1 cellular context compared by ENCODE assay signal in the genomic region with DNA sequence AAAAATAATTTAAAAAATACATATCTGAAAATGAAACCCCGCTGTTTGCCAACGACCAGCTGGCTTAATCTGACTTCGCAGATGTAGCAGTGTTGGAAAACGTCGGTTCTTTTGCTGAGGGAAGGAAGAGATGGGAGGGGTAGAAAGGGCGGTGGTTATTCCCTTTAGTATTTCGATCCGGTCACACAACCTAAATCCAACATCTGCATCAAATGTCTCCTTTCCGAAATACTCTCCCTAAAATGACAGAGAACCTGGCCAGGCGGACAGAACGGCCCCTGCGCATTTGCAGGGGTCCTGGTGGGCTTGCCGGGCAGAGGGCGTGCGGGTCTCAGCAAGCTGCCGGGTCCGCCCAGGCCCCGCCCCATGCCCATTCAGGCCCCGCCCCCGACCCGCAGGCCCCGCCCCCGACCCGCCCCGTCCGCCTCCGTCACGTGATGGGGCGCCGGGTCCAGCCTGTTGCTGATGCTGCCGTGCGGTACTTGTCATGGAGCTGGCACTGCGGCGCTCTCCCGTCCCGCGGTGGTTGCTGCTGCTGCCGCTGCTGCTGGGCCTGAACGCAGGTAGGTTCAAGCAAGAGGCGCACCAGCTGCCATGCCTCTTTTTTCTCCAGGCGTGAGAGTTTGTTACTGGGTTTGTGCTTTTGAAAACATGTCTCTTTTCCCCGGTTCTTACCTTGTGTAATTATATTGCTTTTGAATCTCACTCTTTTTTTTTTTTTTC.
TF ChIP-seq lines count a peak whose summit lies in the region.

A gene with protein sequence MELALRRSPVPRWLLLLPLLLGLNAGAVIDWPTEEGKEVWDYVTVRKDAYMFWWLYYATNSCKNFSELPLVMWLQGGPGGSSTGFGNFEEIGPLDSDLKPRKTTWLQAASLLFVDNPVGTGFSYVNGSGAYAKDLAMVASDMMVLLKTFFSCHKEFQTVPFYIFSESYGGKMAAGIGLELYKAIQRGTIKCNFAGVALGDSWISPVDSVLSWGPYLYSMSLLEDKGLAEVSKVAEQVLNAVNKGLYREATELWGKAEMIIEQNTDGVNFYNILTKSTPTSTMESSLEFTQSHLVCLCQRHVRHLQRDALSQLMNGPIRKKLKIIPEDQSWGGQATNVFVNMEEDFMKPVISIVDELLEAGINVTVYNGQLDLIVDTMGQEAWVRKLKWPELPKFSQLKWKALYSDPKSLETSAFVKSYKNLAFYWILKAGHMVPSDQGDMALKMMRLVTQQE (plus strand): TSS at position 459 of the 723 bp plus-strand sequence. CDS start 29 bp downstream, at position 488.

TF ChIP-seq in HepG2, 621 proteins besides CTCF, POLR2A, EP300 and RAD21 (continued from another document and continues in another):
- TF ChIP-seq, protein P1, sequence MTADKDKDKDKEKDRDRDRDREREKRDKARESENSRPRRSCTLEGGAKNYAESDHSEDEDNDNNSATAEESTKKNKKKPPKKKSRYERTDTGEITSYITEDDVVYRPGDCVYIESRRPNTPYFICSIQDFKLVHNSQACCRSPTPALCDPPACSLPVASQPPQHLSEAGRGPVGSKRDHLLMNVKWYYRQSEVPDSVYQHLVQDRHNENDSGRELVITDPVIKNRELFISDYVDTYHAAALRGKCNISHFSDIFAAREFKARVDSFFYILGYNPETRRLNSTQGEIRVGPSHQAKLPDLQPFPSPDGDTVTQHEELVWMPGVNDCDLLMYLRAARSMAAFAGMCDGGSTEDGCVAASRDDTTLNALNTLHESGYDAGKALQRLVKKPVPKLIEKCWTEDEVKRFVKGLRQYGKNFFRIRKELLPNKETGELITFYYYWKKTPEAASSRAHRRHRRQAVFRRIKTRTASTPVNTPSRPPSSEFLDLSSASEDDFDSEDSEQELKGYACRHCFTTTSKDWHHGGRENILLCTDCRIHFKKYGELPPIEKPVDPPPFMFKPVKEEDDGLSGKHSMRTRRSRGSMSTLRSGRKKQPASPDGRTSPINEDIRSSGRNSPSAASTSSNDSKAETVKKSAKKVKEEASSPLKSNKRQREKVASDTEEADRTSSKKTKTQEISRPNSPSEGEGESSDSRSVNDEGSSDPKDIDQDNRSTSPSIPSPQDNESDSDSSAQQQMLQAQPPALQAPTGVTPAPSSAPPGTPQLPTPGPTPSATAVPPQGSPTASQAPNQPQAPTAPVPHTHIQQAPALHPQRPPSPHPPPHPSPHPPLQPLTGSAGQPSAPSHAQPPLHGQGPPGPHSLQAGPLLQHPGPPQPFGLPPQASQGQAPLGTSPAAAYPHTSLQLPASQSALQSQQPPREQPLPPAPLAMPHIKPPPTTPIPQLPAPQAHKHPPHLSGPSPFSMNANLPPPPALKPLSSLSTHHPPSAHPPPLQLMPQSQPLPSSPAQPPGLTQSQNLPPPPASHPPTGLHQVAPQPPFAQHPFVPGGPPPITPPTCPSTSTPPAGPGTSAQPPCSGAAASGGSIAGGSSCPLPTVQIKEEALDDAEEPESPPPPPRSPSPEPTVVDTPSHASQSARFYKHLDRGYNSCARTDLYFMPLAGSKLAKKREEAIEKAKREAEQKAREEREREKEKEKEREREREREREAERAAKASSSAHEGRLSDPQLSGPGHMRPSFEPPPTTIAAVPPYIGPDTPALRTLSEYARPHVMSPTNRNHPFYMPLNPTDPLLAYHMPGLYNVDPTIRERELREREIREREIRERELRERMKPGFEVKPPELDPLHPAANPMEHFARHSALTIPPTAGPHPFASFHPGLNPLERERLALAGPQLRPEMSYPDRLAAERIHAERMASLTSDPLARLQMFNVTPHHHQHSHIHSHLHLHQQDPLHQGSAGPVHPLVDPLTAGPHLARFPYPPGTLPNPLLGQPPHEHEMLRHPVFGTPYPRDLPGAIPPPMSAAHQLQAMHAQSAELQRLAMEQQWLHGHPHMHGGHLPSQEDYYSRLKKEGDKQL (CRISPR knock-in tag; IDR thresholded peaks at IDR 0.05; ENCODE audit: low read depth), result no peak
- TF ChIP-seq, protein P2, sequence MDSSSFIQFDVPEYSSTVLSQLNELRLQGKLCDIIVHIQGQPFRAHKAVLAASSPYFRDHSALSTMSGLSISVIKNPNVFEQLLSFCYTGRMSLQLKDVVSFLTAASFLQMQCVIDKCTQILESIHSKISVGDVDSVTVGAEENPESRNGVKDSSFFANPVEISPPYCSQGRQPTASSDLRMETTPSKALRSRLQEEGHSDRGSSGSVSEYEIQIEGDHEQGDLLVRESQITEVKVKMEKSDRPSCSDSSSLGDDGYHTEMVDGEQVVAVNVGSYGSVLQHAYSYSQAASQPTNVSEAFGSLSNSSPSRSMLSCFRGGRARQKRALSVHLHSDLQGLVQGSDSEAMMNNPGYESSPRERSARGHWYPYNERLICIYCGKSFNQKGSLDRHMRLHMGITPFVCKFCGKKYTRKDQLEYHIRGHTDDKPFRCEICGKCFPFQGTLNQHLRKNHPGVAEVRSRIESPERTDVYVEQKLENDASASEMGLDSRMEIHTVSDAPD (CRISPR knock-in tag; IDR thresholded peaks at IDR 0.05), result no peak
- TF ChIP-seq SALL1 (CRISPR knock-in tag; IDR thresholded peaks at IDR 0.05) (peak; percentile 39; the same call in 1 of the 2 replicates), ZNF547 (CRISPR knock-in tag; IDR thresholded peaks at IDR 0.05) (no peak), MTA1 (CRISPR knock-in tag; IDR thresholded peaks at IDR 0.05; ENCODE audit: borderline replicate concordance) (peak; percentile 52; the same call in 1 of the 2 replicates), ZNF382 (CRISPR knock-in tag; IDR thresholded peaks at IDR 0.05; ENCODE audit: borderline replicate concordance) (no peak), HMGA1 (CRISPR knock-in tag; conservative IDR thresholded peaks at IDR 0.05) (no peak), PHF8 (CRISPR knock-in tag; IDR thresholded peaks at IDR 0.05) (peak; percentile 75), ZNF3 (CRISPR knock-in tag; IDR thresholded peaks at IDR 0.05) (no peak), REPIN1 (CRISPR knock-in tag; IDR thresholded peaks at IDR 0.05; ENCODE audit: borderline replicate concordance, low read depth) (no peak), HNRNPL (IDR thresholded peaks at IDR 0.05; ENCODE audit: low read depth, low read length) (no peak), ZNF768 (CRISPR knock-in tag; IDR thresholded peaks at IDR 0.05) (peak; percentile 58; the same call in 1 of the 2 replicates), TARDBP (CRISPR knock-in tag; IDR thresholded peaks at IDR 0.05) (no peak), ZNF605 (CRISPR knock-in tag; IDR thresholded peaks at IDR 0.05) (no peak), FOXC1 (CRISPR knock-in tag; IDR thresholded peaks at IDR 0.05; ENCODE audit: borderline replicate concordance) (peak; percentile 74; the same call in 1 of the 2 replicates), U2AF2 (IDR thresholded peaks at IDR 0.05; ENCODE audit: low read depth, low read length) (no peak), FIP1L1 (IDR thresholded peaks at IDR 0.05; ENCODE audit: borderline replicate concordance, insufficient read depth, low read depth, low read length) (no peak), MLLT10 (CRISPR knock-in tag; IDR thresholded peaks at IDR 0.05) (no peak), SKI (IDR thresholded peaks at IDR 0.05; ENCODE audit: partially characterized antibody) (no peak), XRCC5 (optimal IDR thresholded peaks at IDR 0.05; ENCODE audit: low read length) (no peak), CHD4 (IDR thresholded peaks at IDR 0.05; ENCODE audit: borderline replicate concordance, low read length) (no peak), KDM1A (CRISPR knock-in tag; IDR thresholded peaks at IDR 0.05) (no peak), HMG20A (CRISPR knock-in tag; IDR thresholded peaks at IDR 0.05; ENCODE audit: borderline replicate concordance) (no peak), ZFP90 (CRISPR knock-in tag; IDR thresholded peaks at IDR 0.05; ENCODE audit: borderline replicate concordance) (no peak), ZNF558 (CRISPR knock-in tag; IDR thresholded peaks at IDR 0.05; ENCODE audit: borderline replicate concordance) (no peak), CEBPG (CRISPR knock-in tag; IDR thresholded peaks at IDR 0.05) (no peak), ZNF317 (CRISPR knock-in tag; IDR thresholded peaks at IDR 0.05) (no peak), ZNF720 (CRISPR knock-in tag; IDR thresholded peaks at IDR 0.05) (no peak), KLF11 (CRISPR knock-in tag; IDR thresholded peaks at IDR 0.05) (no peak), ZNF766 (CRISPR knock-in tag; IDR thresholded peaks at IDR 0.05; ENCODE audit: borderline replicate concordance) (no peak), ZNF33A (CRISPR knock-in tag; IDR thresholded peaks at IDR 0.05; ENCODE audit: borderline replicate concordance) (no peak), SP2 (CRISPR knock-in tag; IDR thresholded peaks at IDR 0.05) (no peak)
- TF ChIP-seq, protein P3, sequence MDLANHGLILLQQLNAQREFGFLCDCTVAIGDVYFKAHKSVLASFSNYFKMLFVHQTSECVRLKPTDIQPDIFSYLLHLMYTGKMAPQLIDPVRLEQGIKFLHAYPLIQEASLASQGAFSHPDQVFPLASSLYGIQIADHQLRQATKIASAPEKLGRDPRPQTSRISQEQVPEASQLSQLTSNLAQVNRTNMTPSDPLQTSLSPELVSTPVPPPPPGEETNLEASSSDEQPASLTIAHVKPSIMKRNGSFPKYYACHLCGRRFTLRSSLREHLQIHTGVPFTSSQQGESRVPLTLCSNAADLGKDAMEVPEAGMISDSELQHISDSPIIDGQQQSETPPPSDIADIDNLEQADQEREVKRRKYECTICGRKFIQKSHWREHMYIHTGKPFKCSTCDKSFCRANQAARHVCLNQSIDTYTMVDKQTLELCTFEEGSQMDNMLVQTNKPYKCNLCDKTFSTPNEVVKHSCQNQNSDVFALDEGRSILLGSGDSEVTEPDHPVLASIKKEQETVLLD (CRISPR knock-in tag; IDR thresholded peaks at IDR 0.05; ENCODE audit: low read depth), result no peak
- TF ChIP-seq, protein P4, sequence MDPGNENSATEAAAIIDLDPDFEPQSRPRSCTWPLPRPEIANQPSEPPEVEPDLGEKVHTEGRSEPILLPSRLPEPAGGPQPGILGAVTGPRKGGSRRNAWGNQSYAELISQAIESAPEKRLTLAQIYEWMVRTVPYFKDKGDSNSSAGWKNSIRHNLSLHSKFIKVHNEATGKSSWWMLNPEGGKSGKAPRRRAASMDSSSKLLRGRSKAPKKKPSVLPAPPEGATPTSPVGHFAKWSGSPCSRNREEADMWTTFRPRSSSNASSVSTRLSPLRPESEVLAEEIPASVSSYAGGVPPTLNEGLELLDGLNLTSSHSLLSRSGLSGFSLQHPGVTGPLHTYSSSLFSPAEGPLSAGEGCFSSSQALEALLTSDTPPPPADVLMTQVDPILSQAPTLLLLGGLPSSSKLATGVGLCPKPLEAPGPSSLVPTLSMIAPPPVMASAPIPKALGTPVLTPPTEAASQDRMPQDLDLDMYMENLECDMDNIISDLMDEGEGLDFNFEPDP (CRISPR knock-in tag; conservative IDR thresholded peaks at IDR 0.05), result no peak
- TF ChIP-seq, protein P5, sequence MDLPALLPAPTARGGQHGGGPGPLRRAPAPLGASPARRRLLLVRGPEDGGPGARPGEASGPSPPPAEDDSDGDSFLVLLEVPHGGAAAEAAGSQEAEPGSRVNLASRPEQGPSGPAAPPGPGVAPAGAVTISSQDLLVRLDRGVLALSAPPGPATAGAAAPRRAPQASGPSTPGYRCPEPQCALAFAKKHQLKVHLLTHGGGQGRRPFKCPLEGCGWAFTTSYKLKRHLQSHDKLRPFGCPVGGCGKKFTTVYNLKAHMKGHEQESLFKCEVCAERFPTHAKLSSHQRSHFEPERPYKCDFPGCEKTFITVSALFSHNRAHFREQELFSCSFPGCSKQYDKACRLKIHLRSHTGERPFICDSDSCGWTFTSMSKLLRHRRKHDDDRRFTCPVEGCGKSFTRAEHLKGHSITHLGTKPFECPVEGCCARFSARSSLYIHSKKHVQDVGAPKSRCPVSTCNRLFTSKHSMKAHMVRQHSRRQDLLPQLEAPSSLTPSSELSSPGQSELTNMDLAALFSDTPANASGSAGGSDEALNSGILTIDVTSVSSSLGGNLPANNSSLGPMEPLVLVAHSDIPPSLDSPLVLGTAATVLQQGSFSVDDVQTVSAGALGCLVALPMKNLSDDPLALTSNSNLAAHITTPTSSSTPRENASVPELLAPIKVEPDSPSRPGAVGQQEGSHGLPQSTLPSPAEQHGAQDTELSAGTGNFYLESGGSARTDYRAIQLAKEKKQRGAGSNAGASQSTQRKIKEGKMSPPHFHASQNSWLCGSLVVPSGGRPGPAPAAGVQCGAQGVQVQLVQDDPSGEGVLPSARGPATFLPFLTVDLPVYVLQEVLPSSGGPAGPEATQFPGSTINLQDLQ (CRISPR knock-in tag; IDR thresholded peaks at IDR 0.05), result no peak
- TF ChIP-seq, protein P6, sequence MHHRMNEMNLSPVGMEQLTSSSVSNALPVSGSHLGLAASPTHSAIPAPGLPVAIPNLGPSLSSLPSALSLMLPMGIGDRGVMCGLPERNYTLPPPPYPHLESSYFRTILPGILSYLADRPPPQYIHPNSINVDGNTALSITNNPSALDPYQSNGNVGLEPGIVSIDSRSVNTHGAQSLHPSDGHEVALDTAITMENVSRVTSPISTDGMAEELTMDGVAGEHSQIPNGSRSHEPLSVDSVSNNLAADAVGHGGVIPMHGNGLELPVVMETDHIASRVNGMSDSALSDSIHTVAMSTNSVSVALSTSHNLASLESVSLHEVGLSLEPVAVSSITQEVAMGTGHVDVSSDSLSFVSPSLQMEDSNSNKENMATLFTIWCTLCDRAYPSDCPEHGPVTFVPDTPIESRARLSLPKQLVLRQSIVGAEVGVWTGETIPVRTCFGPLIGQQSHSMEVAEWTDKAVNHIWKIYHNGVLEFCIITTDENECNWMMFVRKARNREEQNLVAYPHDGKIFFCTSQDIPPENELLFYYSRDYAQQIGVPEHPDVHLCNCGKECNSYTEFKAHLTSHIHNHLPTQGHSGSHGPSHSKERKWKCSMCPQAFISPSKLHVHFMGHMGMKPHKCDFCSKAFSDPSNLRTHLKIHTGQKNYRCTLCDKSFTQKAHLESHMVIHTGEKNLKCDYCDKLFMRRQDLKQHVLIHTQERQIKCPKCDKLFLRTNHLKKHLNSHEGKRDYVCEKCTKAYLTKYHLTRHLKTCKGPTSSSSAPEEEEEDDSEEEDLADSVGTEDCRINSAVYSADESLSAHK (CRISPR knock-in tag; IDR thresholded peaks at IDR 0.05; ENCODE audit: borderline replicate concordance), result no peak
- TF ChIP-seq, protein P7, sequence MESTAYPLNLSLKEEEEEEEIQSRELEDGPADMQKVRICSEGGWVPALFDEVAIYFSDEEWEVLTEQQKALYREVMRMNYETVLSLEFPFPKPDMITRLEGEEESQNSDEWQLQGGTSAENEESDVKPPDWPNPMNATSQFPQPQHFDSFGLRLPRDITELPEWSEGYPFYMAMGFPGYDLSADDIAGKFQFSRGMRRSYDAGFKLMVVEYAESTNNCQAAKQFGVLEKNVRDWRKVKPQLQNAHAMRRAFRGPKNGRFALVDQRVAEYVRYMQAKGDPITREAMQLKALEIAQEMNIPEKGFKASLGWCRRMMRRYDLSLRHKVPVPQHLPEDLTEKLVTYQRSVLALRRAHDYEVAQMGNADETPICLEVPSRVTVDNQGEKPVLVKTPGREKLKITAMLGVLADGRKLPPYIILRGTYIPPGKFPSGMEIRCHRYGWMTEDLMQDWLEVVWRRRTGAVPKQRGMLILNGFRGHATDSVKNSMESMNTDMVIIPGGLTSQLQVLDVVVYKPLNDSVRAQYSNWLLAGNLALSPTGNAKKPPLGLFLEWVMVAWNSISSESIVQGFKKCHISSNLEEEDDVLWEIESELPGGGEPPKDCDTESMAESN (CRISPR knock-in tag; conservative IDR thresholded peaks at IDR 0.05), result no peak
- TF ChIP-seq, protein P8, sequence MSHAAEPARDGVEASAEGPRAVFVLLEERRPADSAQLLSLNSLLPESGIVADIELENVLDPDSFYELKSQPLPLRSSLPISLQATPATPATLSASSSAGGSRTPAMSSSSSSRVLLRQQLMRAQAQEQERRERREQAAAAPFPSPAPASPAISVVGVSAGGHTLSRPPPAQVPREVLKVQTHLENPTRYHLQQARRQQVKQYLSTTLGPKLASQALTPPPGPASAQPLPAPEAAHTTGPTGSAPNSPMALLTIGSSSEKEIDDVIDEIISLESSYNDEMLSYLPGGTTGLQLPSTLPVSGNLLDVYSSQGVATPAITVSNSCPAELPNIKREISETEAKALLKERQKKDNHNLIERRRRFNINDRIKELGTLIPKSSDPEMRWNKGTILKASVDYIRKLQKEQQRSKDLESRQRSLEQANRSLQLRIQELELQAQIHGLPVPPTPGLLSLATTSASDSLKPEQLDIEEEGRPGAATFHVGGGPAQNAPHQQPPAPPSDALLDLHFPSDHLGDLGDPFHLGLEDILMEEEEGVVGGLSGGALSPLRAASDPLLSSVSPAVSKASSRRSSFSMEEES (CRISPR knock-in tag; IDR thresholded peaks at IDR 0.05), result peak; percentile 46; the same call in 1 of the 2 replicates
